Comparison of ENCODE assay signal across 8 cellular contexts in genomic region chr12:79407671-79408622, GRCh38.
DNase-seq lines count a peak whose midpoint lies in the region; ATAC-seq, FAIRE-seq and TF ChIP-seq lines count a peak whose summit lies in the region.

No MANE protein-coding gene starts in this region.

- no peak for FAIRE-seq in urothelium cell line (lab: Jason Lieb, UNC)

- peak overlapping the region; percentile 70 to 79 for H3K27ac ChIP-seq in breast epithelium

- H3K4me3 ChIP-seq in breast epithelium = no peak overlapping the region

- TF ChIP-seq CTCF in breast epithelium (IDR thresholded peaks at IDR 0.05) = peak; percentile 36 to 73 (median 62)

- H3K4me1 ChIP-seq in breast epithelium = no peaks in the 10 kb centered on the region

- no peaks in the 10 kb centered on the region for H3K9me3 ChIP-seq in breast epithelium

- TF ChIP-seq POLR2A in breast epithelium (IDR thresholded peaks at IDR 0.05) = no peak

- intact Hi-C loops in breast epithelium (cut with DNase I; ENCODE audit: low total_unique reads) = no loop called here

- no peaks in the 10 kb centered on the region for H3K36me3 ChIP-seq in breast epithelium

- DNase-seq in AG20443 (ENCODE audit: low spot score) (peak; percentile 74), NCI-H2171 treated with DMSO at 0.1 percent for 48 hours (lab: John Stamatoyannopoulos, UW) (peak; percentile 57), breast epithelium (ENCODE audit: low spot score in 2 of 2) (peak in 1 of 2 donors; percentile 54), left lobe of liver (ENCODE audit: low spot score) (no peak), urothelium cell line (ENCODE audit: low spot score) (peak; percentile 48)
- no peak for DNase-seq in activated CD4-positive, alpha-beta T cell treated with anti-CD3 and anti-CD28 coated beads, Interleukin-2, amount 50 U/mL, for 1 hour

- H3K27me3 ChIP-seq in breast epithelium = no peaks in the 10 kb centered on the region

- ATAC-seq in GM18519 (IDR thresholded peaks at IDR 0.05; ENCODE audit: low FRiP score, unreplicated experiment) (peak; percentile 87), HG02973 (IDR thresholded peaks at IDR 0.05; ENCODE audit: unreplicated experiment) (peak; percentile 83), left lobe of liver (peak; percentile 83)

Comparison
In these comparisons a context has a peak if more than half of its experiments do, and no peak if none do; other contexts are left out.
1. DNase-seq: peak in AG20443 (single experiment), NCI-H2171 treated with DMSO at 0.1 percent for 48 hours (single experiment) and urothelium cell line (single experiment); none in left lobe of liver (single experiment) and activated CD4-positive, alpha-beta T cell treated with anti-CD3 and anti-CD28 coated beads, Interleukin-2, amount 50 U/mL, for 1 hour (single experiment).
2. Peak in every context shown above with its lines, with median percentiles within 50 percentile points of each other: ATAC-seq.